ENCODE assay signal across 10 cellular contexts in the genomic region with DNA sequence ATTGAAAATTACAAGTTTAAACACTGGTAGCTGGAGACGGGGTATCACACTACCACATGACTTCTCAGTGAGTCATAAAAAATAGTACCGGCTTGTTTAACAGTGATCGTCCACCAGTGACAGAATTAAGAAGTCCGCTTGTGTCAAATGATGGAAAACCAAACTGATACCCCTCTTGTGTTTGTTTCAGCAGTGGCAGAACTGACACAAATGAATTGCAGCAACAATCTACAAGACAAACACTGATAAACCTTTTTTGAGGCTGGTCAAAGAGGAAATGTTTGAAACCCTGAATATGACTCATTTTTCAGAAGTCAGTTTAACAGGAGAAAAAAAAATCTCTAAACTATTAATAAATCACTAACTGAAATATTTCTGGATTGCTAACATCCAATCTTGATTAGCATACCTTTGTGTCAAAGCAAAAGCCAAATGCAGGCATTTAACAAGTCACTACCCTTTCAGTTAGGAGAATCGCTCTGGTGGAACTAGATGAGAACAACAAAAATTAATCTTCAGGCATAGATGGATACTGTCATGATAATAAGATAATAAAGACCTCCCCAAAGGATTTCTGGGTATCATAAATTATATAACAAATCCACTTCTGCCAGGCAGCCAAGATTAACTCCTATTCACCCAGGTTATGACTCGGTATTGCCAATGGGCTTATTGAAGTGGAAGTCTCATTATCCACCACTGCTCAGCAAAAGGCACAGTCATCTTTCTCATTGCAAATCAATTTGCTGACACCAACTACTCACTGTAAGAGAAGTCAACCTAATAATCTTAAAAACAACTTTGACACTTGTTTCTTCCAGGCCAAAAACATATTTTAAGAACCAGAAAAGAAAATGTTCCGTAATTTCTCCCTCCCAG. TPM values are rescaled to one million over a fixed set of nuclear protein-coding genes. Genes with fewer than 3 reads are reported as not detected.
DNase-seq lines count a peak whose midpoint lies in the region; ATAC-seq and TF ChIP-seq lines count a peak whose summit lies in the region.
"Had no signal": no experiment of that assay in that cellular context is flagged by ENCODE, and none has a peak within 500 bp of the region (broad histone marks: within the 10 kb centered on the region; RNA-seq: fewer than 3 reads in every experiment).

No MANE protein-coding gene starts in this region.

- peak overlapping the region in 1 of 7 donors; percentile 11 for H3K27ac Mint-ChIP-seq in CD14-positive monocyte

- H3K4me1 Mint-ChIP-seq in CD14-positive monocyte, result peaks cover 45% of the 10 kb centered on the region

- peak overlapping the region in 2 of 10 experiments; percentile 10 to 25; a peak in 1 of 20 replicates for H3K4me3 ChIP-seq in BLaER1 treated with 17β-estradiol and CSF1 and Interleukin-3, amounts not matched to agents 10 nM and 100 nM
- H3K4me3 ChIP-seq in HFF-Myc (replicated peaks; ENCODE audit: low read depth, low read length) (0 out of 2 replicates have a peak overlapping the region, but pooled peaks have one; percentile 1), ascending aorta (peak overlapping the region; percentile 7 to 29)

- no peaks in the 10 kb centered on the region for H3K9me3 Mint-ChIP-seq in CD14-positive monocyte
- H3K9me3 Mint-ChIP-seq: endodermal cell had no signal

- H3K36me3 Mint-ChIP-seq in CD14-positive monocyte, result peaks cover 19 to 26% of the 10 kb centered on the region in 2 donors

- H3K27ac ChIP-seq in BLaER1 treated with 17β-estradiol and CSF1 and Interleukin-3, amounts not matched to agents 10 nM and 100 nM, result peak overlapping the region; percentile 15 to 69 (median 45); a peak in 20 of 22 replicates
- H3K27ac ChIP-seq in ascending aorta, result peak overlapping the region; percentile 73 to 86

- TF ChIP-seq CTCF in HFF-Myc (IDR thresholded peaks at IDR 0.05; ENCODE audit: low read depth, low read length, missing control alignments), result no peak
- TF ChIP-seq CTCF in ascending aorta (IDR thresholded peaks at IDR 0.05), result no peak
- no peak for TF ChIP-seq CTCF in CD14-positive monocyte (IDR thresholded peaks at IDR 0.05)

- peaks cover 29 to 98% (median 56%) of the 10 kb centered on the region in 10 experiments for H3K4me1 ChIP-seq in BLaER1 treated with 17β-estradiol and CSF1 and Interleukin-3, amounts not matched to agents 10 nM and 100 nM
- peaks cover 8 to 54% of the 10 kb centered on the region in 2 donors for H3K4me1 ChIP-seq in ascending aorta

- intact Hi-C loops in ascending aorta (cut with DNase I), result loop anchor here (2.0 kb wide), 2 partner anchors 21 to 29 kb away; partner anchors contain the start of genes DCUN1D3 and LYRM1
- intact Hi-C loops in CD14-positive monocyte (cut with micrococcal nuclease), result no loop called here

- peaks cover 0 to 50% (median 31%) of the 10 kb centered on the region in 11 experiments; a peak in 16 of 22 replicates for H3K36me3 ChIP-seq in BLaER1 treated with 17β-estradiol and CSF1 and Interleukin-3, amounts not matched to agents 10 nM and 100 nM
- no peaks in the 10 kb centered on the region for H3K36me3 ChIP-seq in ascending aorta

- no peaks in the 10 kb centered on the region for H3K27me3 ChIP-seq in BLaER1 treated with 17β-estradiol and CSF1 and Interleukin-3, amounts not matched to agents 10 nM and 100 nM
- H3K27me3 ChIP-seq in ascending aorta, result no peaks in the 10 kb centered on the region

- no peaks in the 10 kb centered on the region for H3K27me3 Mint-ChIP-seq in CD14-positive monocyte (ENCODE audit: low read depth in 3 of 3)

- peak overlapping the region; percentile 27 to 88 (median 66) for H3K4me2 ChIP-seq in BLaER1 treated with 17β-estradiol and CSF1 and Interleukin-3, amounts not matched to agents 10 nM and 100 nM

- peak overlapping the region in 6 of 11 experiments; percentile 11 to 56 (median 18); a peak in 7 of 22 replicates for H3K9ac ChIP-seq in BLaER1 treated with 17β-estradiol and CSF1 and Interleukin-3, amounts not matched to agents 10 nM and 100 nM

- H3K9me3 ChIP-seq in BLaER1 treated with 17β-estradiol and CSF1 and Interleukin-3, amounts not matched to agents 10 nM and 100 nM (replicated peaks in 1 of 11), result 0 out of 22 replicates have a peak, but pooled peaks cover 0 to 5% (median 0%) of the 10 kb centered on the region in 11 experiments
- no peaks in the 10 kb centered on the region for H3K9me3 ChIP-seq in ascending aorta

- ATAC-seq in GM21360 (IDR thresholded peaks at IDR 0.05; ENCODE audit: unreplicated experiment), result no peak

- DNase-seq in HFF-Myc (ENCODE audit: extremely low read depth, low read depth), result no peak
- DNase-seq in ascending aorta (ENCODE audit: low spot score in 2 of 2), result no peak
- DNase-seq in lung microvascular endothelial cell (ENCODE audit: low read depth in 2 of 2), result peak; percentile 47 to 62
- no peak for DNase-seq in CD14-positive monocyte (ENCODE audit: low spot score)
- no peak for DNase-seq in NCI-H2171 (lab: John Stamatoyannopoulos, UW)
- DNase-seq in activated gamma-delta T cell treated with Interleukin-2 at 50 U/mL for 16 hours, result no peak
- DNase-seq: endodermal cell, NCI-H1105 treated with DMSO at 0.1 percent for 48 hours had no signal

- no peak overlapping the region for H3K4me3 Mint-ChIP-seq in CD14-positive monocyte
- H3K4me3 Mint-ChIP-seq: endodermal cell had no signal

- peaks cover 0 to 100% (median 37%) of the 10 kb centered on the region in 11 experiments; a peak in 14 of 22 replicates for H4K20me1 ChIP-seq in BLaER1 treated with 17β-estradiol and CSF1 and Interleukin-3, amounts not matched to agents 10 nM and 100 nM

RNA-seq across cellular contexts. Expression of gene DCUN1D3, which starts 20.7 kb away (rescaled TPM):
- total RNA-seq in ascending aorta, result 9.8 TPM
- 17.2 and 20.8 TPM in 2 replicates for total RNA-seq in lung microvascular endothelial cell
- 1 to 10 TPM; 1.0 to 1.3 TPM for polyA plus RNA-seq in CD14-positive monocyte

RNA-seq across cellular contexts. Expression of gene LYRM1, which starts 21.2 kb away (rescaled TPM):
- total RNA-seq in ascending aorta (3.9 TPM), lung microvascular endothelial cell (39.2 and 47.2 TPM in 2 replicates)
- 10 to 100 TPM; 25.5 to 29.5 TPM for polyA plus RNA-seq in CD14-positive monocyte

Comparison
In these comparisons a context has a peak if more than half of its experiments do, and no peak if none do; other contexts are left out.
1. DNase-seq: peak in lung microvascular endothelial cell (2 of 2); none in HFF-Myc (single experiment), ascending aorta (0 of 2), CD14-positive monocyte (single experiment), NCI-H2171 (single experiment) and activated gamma-delta T cell treated with Interleukin-2 at 50 U/mL for 16 hours (single experiment).